In genomic region chr3:6605245-6605644, GRCh38 we compare ENCODE assay signal across 20 cellular contexts.
DNase-seq lines count a peak whose midpoint lies in the region; ATAC-seq and TF ChIP-seq lines count a peak whose summit lies in the region.
"Had no signal": no experiment of that assay in that cellular context is flagged by ENCODE, and none has a peak within 500 bp of the region (broad histone marks: within the 10 kb centered on the region; RNA-seq: fewer than 3 reads in every experiment).

No MANE protein-coding gene starts in this region.

- H3K27me3 Mint-ChIP-seq in osteocyte (ENCODE audit: unreplicated experiment): no peaks in the 10 kb centered on the region
- no peaks in the 10 kb centered on the region for H3K27me3 Mint-ChIP-seq in naive thymus-derived CD8-positive, alpha-beta T cell
- H3K27me3 Mint-ChIP-seq: IgD-negative memory B cell had no signal

- peak; percentile 62 for ATAC-seq in GM21717 (IDR thresholded peaks at IDR 0.05; ENCODE audit: unreplicated experiment)
- peak; percentile 45 for ATAC-seq in HG03469 (IDR thresholded peaks at IDR 0.05; ENCODE audit: unreplicated experiment)
- ATAC-seq in naive thymus-derived CD8-positive, alpha-beta T cell: no peak
- ATAC-seq: Right ventricle myocardium inferior had no signal

- no peaks in the 10 kb centered on the region for H3K4me1 Mint-ChIP-seq in osteocyte (ENCODE audit: unreplicated experiment)
- H3K4me1 Mint-ChIP-seq in naive thymus-derived CD8-positive, alpha-beta T cell: no peaks in the 10 kb centered on the region
- H3K4me1 Mint-ChIP-seq: CD14-positive monocyte had no signal

- POLR2A ChIA-PET in naive thymus-derived CD8-positive, alpha-beta T cell (lab: Charles Lee): no interaction called here

- TF ChIP-seq CTCF in GM12865 (IDR thresholded peaks at IDR 0.05; ENCODE audit: insufficient read depth, low read depth, low read length, missing control alignments) (no peak), osteocyte (IDR thresholded peaks at IDR 0.05) (no peak)

- H3K9me3 Mint-ChIP-seq in osteocyte (ENCODE audit: unreplicated experiment): peaks cover 49% of the 10 kb centered on the region
- H3K9me3 Mint-ChIP-seq in naive thymus-derived CD8-positive, alpha-beta T cell: peaks cover under 1 to 36% (median 8%) of the 10 kb centered on the region in 9 donors
- H3K9me3 Mint-ChIP-seq: IgD-negative memory B cell had no signal

- no peaks in the 10 kb centered on the region for H3K36me3 Mint-ChIP-seq in osteocyte (ENCODE audit: unreplicated experiment)
- H3K36me3 Mint-ChIP-seq in naive thymus-derived CD8-positive, alpha-beta T cell: peaks cover 0 to 6% (median 0%) of the 10 kb centered on the region in 3 donors
- H3K36me3 Mint-ChIP-seq: CD14-positive monocyte, IgD-negative memory B cell had no signal

- H3K27ac Mint-ChIP-seq in osteocyte (ENCODE audit: unreplicated experiment): no peak overlapping the region
- H3K27ac Mint-ChIP-seq in naive thymus-derived CD8-positive, alpha-beta T cell: no peak overlapping the region
- H3K27ac Mint-ChIP-seq: CD14-positive monocyte, IgD-negative memory B cell had no signal

- H3K4me3 Mint-ChIP-seq in osteocyte (ENCODE audit: unreplicated experiment): no peak overlapping the region
- no peak overlapping the region for H3K4me3 Mint-ChIP-seq in naive thymus-derived CD8-positive, alpha-beta T cell
- H3K4me3 Mint-ChIP-seq: CD14-positive monocyte, IgD-negative memory B cell had no signal

- no peak overlapping the region for H3K4me3 ChIP-seq in GM12865 (ENCODE audit: low read depth, low read length)
- H3K4me3 ChIP-seq: Peyer's patch had no signal

- DNase-seq in GM12865 (ENCODE audit: low read depth): peak; percentile 5
- DNase-seq in OCI-M1 (lab: John Stamatoyannopoulos, UW): peak; percentile 37
- no peak for DNase-seq in epidermal melanocyte (ENCODE audit: insufficient read length, low spot score)
- no peak for DNase-seq in osteocyte (ENCODE audit: extremely low spot score, unreplicated experiment)
- no peak for DNase-seq in SW 1271 (lab: John Stamatoyannopoulos, UW)
- no peak for DNase-seq in naive thymus-derived CD8-positive, alpha-beta T cell
- DNase-seq: AML-193, COR-L47, EL, H7, NCI-H187 treated with DMSO at 0.1 percent for 48 hours, NCI-H446, Peyer's patch, T-helper 1 cell, T1000 had no signal

Comparison
In these comparisons a context has a peak if more than half of its experiments do, and no peak if none do; other contexts are left out.
1. DNase-seq: peak in GM12865 (single experiment) and OCI-M1 (single experiment); none in epidermal melanocyte (single experiment), osteocyte (single experiment), SW 1271 (0 of 2) and naive thymus-derived CD8-positive, alpha-beta T cell (0 of 10).
2. ATAC-seq: peak in GM21717 (single experiment) and HG03469 (single experiment); none in naive thymus-derived CD8-positive, alpha-beta T cell (0 of 2).